Comparison of ENCODE assay signal across 7 cellular contexts in the genomic region with DNA sequence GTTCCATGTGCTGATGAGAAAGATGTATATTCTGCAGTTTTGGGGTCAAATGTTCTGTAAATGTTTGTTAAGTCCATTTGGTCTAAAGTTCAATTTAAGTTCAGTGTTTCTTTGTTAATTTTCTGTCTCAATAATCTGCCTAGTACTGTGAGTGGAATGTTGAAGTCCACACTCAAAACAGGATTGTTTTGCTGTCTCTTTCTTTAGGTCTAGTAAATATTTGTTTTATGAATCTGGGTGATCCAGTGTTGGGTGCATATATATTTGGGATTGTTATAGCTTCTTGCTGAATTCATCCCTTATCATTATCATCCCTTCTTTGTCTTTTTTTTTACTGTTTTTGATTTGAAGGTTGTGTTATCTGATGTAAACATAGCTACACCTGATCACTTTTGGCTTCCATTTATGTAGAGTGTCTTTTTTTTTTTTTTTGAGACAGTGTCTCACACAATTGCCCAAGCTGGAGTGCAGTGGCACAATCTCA.
"Had no signal": no experiment of that assay in that cellular context is flagged by ENCODE, and none has a peak within 500 bp of the region (broad histone marks: within the 10 kb centered on the region; RNA-seq: fewer than 3 reads in every experiment).

No MANE protein-coding gene starts in this region.

- ATAC-seq: GM23338 had no signal

- H3K9me3 Mint-ChIP-seq: GM23338 had no signal

- H3K4me3 ChIP-seq: GM23338 had no signal

- H3K27me3 Mint-ChIP-seq: IgD-negative memory B cell had no signal

- H3K4me3 Mint-ChIP-seq: GM23338, H9, IgD-negative memory B cell had no signal

- FAIRE-seq: H1, H54, HTR-8/SVneo had no signal

- H3K4me1 Mint-ChIP-seq: GM23338, H9 had no signal

- H3K4me2 ChIP-seq: GM23338 had no signal

- DNase-seq: H9, HCEC 1CT had no signal

- H3K27ac Mint-ChIP-seq: GM23338, H9, IgD-negative memory B cell had no signal

- H2AFZ ChIP-seq: GM23338 had no signal
